Comparison of ENCODE assay signal across 1 cellular context in genomic region chr22:37742374-37743092, GRCh38.
TF ChIP-seq lines count a peak whose summit lies in the region.

No MANE protein-coding gene starts in this region.

TF ChIP-seq in HepG2, 621 proteins besides CTCF, POLR2A, EP300 and RAD21:
- no peak for TF ChIP-seq TOE1 (CRISPR knock-in tag; IDR thresholded peaks at IDR 0.05)
- TF ChIP-seq ZNF629 (CRISPR knock-in tag; conservative IDR thresholded peaks at IDR 0.05) = peak; percentile 62; the same call in 1 of the 2 replicates
- no peak for TF ChIP-seq CBX2 (IDR thresholded peaks at IDR 0.05; ENCODE audit: low read depth, low read length)
- no peak for TF ChIP-seq CBX2 (CRISPR knock-in tag; IDR thresholded peaks at IDR 0.05; ENCODE audit: low read depth)
- no peak for TF ChIP-seq SOX6 (IDR thresholded peaks at IDR 0.05)
- no peak for TF ChIP-seq SOX6 (CRISPR knock-in tag; IDR thresholded peaks at IDR 0.05)
- peak; percentile 96 for TF ChIP-seq ZNF768 (CRISPR knock-in tag; IDR thresholded peaks at IDR 0.05)
- peak; percentile 52 for TF ChIP-seq FOSL2 (CRISPR knock-in tag; IDR thresholded peaks at IDR 0.05)
- no peak for TF ChIP-seq MEF2D (CRISPR knock-in tag; IDR thresholded peaks at IDR 0.05)
- TF ChIP-seq ZEB1 (IDR thresholded peaks at IDR 0.05; ENCODE audit: insufficient replicate concordance, low read depth) = no peak
- TF ChIP-seq FOXK2 (IDR thresholded peaks at IDR 0.05) = no peak
- no peak for TF ChIP-seq SNAPC2 (CRISPR knock-in tag; IDR thresholded peaks at IDR 0.05)
- TF ChIP-seq PPARG (CRISPR knock-in tag; conservative IDR thresholded peaks at IDR 0.05) = no peak
- TF ChIP-seq ZSCAN21 (CRISPR knock-in tag; IDR thresholded peaks at IDR 0.05; ENCODE audit: borderline replicate concordance) = no peak
- no peak for TF ChIP-seq ZNF18 (CRISPR knock-in tag; IDR thresholded peaks at IDR 0.05; ENCODE audit: insufficient replicate concordance)
- TF ChIP-seq ZFP36 (IDR thresholded peaks at IDR 0.05; ENCODE audit: borderline replicate concordance, low read depth, low read length, partially characterized antibody) = no peak
- no peak for TF ChIP-seq NR2C2 (CRISPR knock-in tag; IDR thresholded peaks at IDR 0.05; ENCODE audit: borderline replicate concordance)
- no peak for TF ChIP-seq TFDP1 (CRISPR knock-in tag; IDR thresholded peaks at IDR 0.05; ENCODE audit: borderline replicate concordance)
- TF ChIP-seq ZNF589 (CRISPR knock-in tag; conservative IDR thresholded peaks at IDR 0.05) = no peak
- no peak for TF ChIP-seq BRF2 (CRISPR knock-in tag; IDR thresholded peaks at IDR 0.05)
- no peak for TF ChIP-seq SRF (IDR thresholded peaks at IDR 0.05; ENCODE audit: low read depth, low read length)
- 0 out of 2 replicates have a peak, but pooled peaks have one; percentile 66 for TF ChIP-seq ZMYM3 (CRISPR knock-in tag; IDR thresholded peaks at IDR 0.05)
